ENCODE assay signal across 30 cellular contexts in genomic region chr5:83394190-83394589, GRCh38.
"Had no signal": no experiment of that assay in that cellular context is flagged by ENCODE, and none has a peak within 500 bp of the region (broad histone marks: within the 10 kb centered on the region; RNA-seq: fewer than 3 reads in every experiment).

No MANE protein-coding gene starts in this region.

- H3K9me3 Mint-ChIP-seq: natural killer cell; nephron; neural progenitor cell; stimulated activated memory B cell treated with anti-CD40 and anti-IgM and Interleukin-4, amounts not matched to agents 10 μg/mL and 1 μg/mL and 100 μg/mL, for 72 hours; stimulated activated naive CD8-positive, alpha-beta T cell treated with anti-CD3 and anti-CD28 coated beads, Interleukin-15, amount 100 ng/mL, for 72 hours had no signal

- H3K36me3 Mint-ChIP-seq: natural killer cell; neural progenitor cell; stimulated activated memory B cell treated with anti-CD40 and anti-IgM and Interleukin-4, amounts not matched to agents 10 μg/mL and 1 μg/mL and 100 μg/mL, for 72 hours had no signal

- H3K36me3 ChIP-seq: neural progenitor cell, ovary, right lobe of liver, sigmoid colon, suprapubic skin, tibial artery, transverse colon, upper lobe of right lung, vagina had no signal

- FAIRE-seq: small intestine, urothelium cell line had no signal

- DNase-seq: natural killer cell; occipital lobe; ovary; posterior cingulate gyrus; psoas muscle; right cardiac atrium; right lobe of liver; sigmoid colon; small intestine; stimulated activated CD4-positive, alpha-beta T cell treated with anti-CD3 and anti-CD28 coated beads, Interleukin-15, amount 100 ng/mL, for 24 hours; stimulated activated CD4-positive, alpha-beta T cell treated with anti-CD3 and anti-CD28 coated beads, Interleukin-4, amount 100 ng/mL, for 1 hour; stimulated activated CD4-positive, alpha-beta T cell treated with anti-CD3 and anti-CD28 coated beads, Interleukin-4, amount 100 ng/mL, for 4 hours; stimulated activated CD8-positive, alpha-beta memory T cell treated with anti-CD3 and anti-CD28 coated beads, Interleukin-4, amount 100 ng/mL, for 48 hours; stimulated activated naive CD4-positive, alpha-beta T cell; stimulated activated naive CD8-positive, alpha-beta T cell treated with anti-CD3 and anti-CD28 coated beads, Interleukin-15, amount 100 ng/mL, for 72 hours; stimulated activated naive CD8-positive, alpha-beta T cell treated with anti-CD3 and anti-CD28 coated beads, Interleukin-15, Interleukin-2, amounts not matched to agents 100 U/mL and 50 U/mL, for 24 hours; substantia nigra; testis; tibial artery; transverse colon; upper lobe of right lung had no signal

- H3K27me3 Mint-ChIP-seq: progenitor cell of endocrine pancreas; stimulated activated memory B cell treated with anti-CD40 and anti-IgM and Interleukin-4, amounts not matched to agents 10 μg/mL and 1 μg/mL and 100 μg/mL, for 72 hours; stimulated activated naive CD8-positive, alpha-beta T cell treated with anti-CD3 and anti-CD28 coated beads, Interleukin-15, amount 100 ng/mL, for 72 hours; type B pancreatic cell had no signal

- H3K4me1 Mint-ChIP-seq: natural killer cell; nephron; stimulated activated memory B cell treated with anti-CD40 and anti-IgM and Interleukin-4, amounts not matched to agents 10 μg/mL and 1 μg/mL and 100 μg/mL, for 72 hours; stimulated activated naive CD8-positive, alpha-beta T cell treated with anti-CD3 and anti-CD28 coated beads, Interleukin-15, amount 100 ng/mL, for 72 hours had no signal

- H3K4me3 ChIP-seq: neural progenitor cell, ovary, psoas muscle, right lobe of liver, sigmoid colon, suprapubic skin, testis, tibial artery, transverse colon, upper lobe of right lung, vagina had no signal

- H3K27me3 ChIP-seq: neural progenitor cell, ovary, right lobe of liver, sigmoid colon, suprapubic skin, testis, tibial artery, transverse colon, upper lobe of right lung, vagina had no signal

- H3K27ac ChIP-seq: neural progenitor cell, ovary, parathyroid adenoma, psoas muscle, right lobe of liver, sigmoid colon, suprapubic skin, testis, tibial artery, transverse colon, upper lobe of right lung, vagina had no signal

- H3K4me3 Mint-ChIP-seq: natural killer cell; nephron; neural progenitor cell; stimulated activated memory B cell treated with anti-CD40 and anti-IgM and Interleukin-4, amounts not matched to agents 10 μg/mL and 1 μg/mL and 100 μg/mL, for 72 hours; stimulated activated naive CD8-positive, alpha-beta T cell treated with anti-CD3 and anti-CD28 coated beads, Interleukin-15, amount 100 ng/mL, for 72 hours; type B pancreatic cell had no signal

- H3K4me1 ChIP-seq: neural progenitor cell, parathyroid adenoma, psoas muscle, right lobe of liver, sigmoid colon, suprapubic skin, testis, tibial artery, transverse colon, upper lobe of right lung, vagina had no signal

- H3K9me3 ChIP-seq: ovary, psoas muscle, right lobe of liver, sigmoid colon, suprapubic skin, testis, tibial artery, transverse colon, upper lobe of right lung, vagina had no signal

- ATAC-seq: natural killer cell; psoas muscle; right cardiac atrium; right lobe of liver; stimulated activated memory B cell treated with anti-CD40 and anti-IgM and Interleukin-4, amounts not matched to agents 10 μg/mL and 1 μg/mL and 100 μg/mL, for 72 hours; stimulated activated naive CD8-positive, alpha-beta T cell treated with anti-CD3 and anti-CD28 coated beads, Interleukin-15, amount 100 ng/mL, for 72 hours; stimulated activated naive CD8-positive, alpha-beta T cell treated with anti-CD3 and anti-CD28 coated beads, Interleukin-15, Interleukin-2, amounts not matched to agents 100 U/mL and 50 U/mL, for 24 hours; upper lobe of right lung had no signal

- H3K27ac Mint-ChIP-seq: natural killer cell; nephron; neural progenitor cell; progenitor cell of endocrine pancreas; stimulated activated memory B cell treated with anti-CD40 and anti-IgM and Interleukin-4, amounts not matched to agents 10 μg/mL and 1 μg/mL and 100 μg/mL, for 72 hours; stimulated activated naive CD8-positive, alpha-beta T cell treated with anti-CD3 and anti-CD28 coated beads, Interleukin-15, amount 100 ng/mL, for 72 hours; type B pancreatic cell had no signal
